Comparison of ENCODE assay signal across 25 cellular contexts in genomic region chr14:36671149-36671548, GRCh38. TPM values are rescaled to one million over a fixed set of nuclear protein-coding genes. Genes with fewer than 3 reads are reported as not detected.
"Had no signal": no experiment of that assay in that cellular context is flagged by ENCODE, and none has a peak within 500 bp of the region (broad histone marks: within the 10 kb centered on the region; RNA-seq: fewer than 3 reads in every experiment).

No MANE protein-coding gene starts in this region.

- H3K4me3 Mint-ChIP-seq: activated naive CD8-positive, alpha-beta T cell; activated T-cell treated with anti-CD3 and anti-CD28 coated beads, Interleukin-2, amount 50 U/mL, for 24 hours; activated T-helper 17 cell treated with anti-CD3 and anti-CD28 coated beads, Interleukin-2, amount 50 U/mL, for 72 hours; naive thymus-derived CD4-positive, alpha-beta T cell; neural progenitor cell; stimulated activated memory B cell treated with anti-CD40 and anti-IgM and Interleukin-4, amounts not matched to agents 10 μg/mL and 1 μg/mL and 100 μg/mL, for 72 hours had no signal

- H3K27ac Mint-ChIP-seq: activated naive CD8-positive, alpha-beta T cell; activated T-cell treated with anti-CD3 and anti-CD28 coated beads, Interleukin-2, amount 50 U/mL, for 24 hours; activated T-helper 17 cell treated with anti-CD3 and anti-CD28 coated beads, Interleukin-2, amount 50 U/mL, for 72 hours; naive thymus-derived CD4-positive, alpha-beta T cell; neural progenitor cell; stimulated activated memory B cell treated with anti-CD40 and anti-IgM and Interleukin-4, amounts not matched to agents 10 μg/mL and 1 μg/mL and 100 μg/mL, for 72 hours had no signal

- DNase-seq: activated naive CD4-positive, alpha-beta T cell; activated T-cell treated with anti-CD3 and anti-CD28 coated beads, Interleukin-2, amount 50 U/mL, for 24 hours; adrenal gland; central memory CD4-positive, alpha-beta T cell; dermis blood vessel endothelial cell; effector CD8-positive, alpha-beta T cell; hippocampal formation; kidney glomerular epithelial cell; left lung; naive thymus-derived CD4-positive, alpha-beta T cell; sigmoid colon; stimulated activated CD4-positive, alpha-beta T cell treated with anti-CD3 and anti-CD28 coated beads, Interleukin-15, amount 100 ng/mL, for 24 hours; stomach; transverse colon; uterus had no signal

- H3K36me3 Mint-ChIP-seq: activated naive CD8-positive, alpha-beta T cell; naive thymus-derived CD4-positive, alpha-beta T cell; neural progenitor cell; stimulated activated memory B cell treated with anti-CD40 and anti-IgM and Interleukin-4, amounts not matched to agents 10 μg/mL and 1 μg/mL and 100 μg/mL, for 72 hours had no signal

- H3K4me1 Mint-ChIP-seq: activated T-helper 17 cell treated with anti-CD3 and anti-CD28 coated beads, Interleukin-2, amount 50 U/mL, for 72 hours; stimulated activated memory B cell treated with anti-CD40 and anti-IgM and Interleukin-4, amounts not matched to agents 10 μg/mL and 1 μg/mL and 100 μg/mL, for 72 hours had no signal

- H3K9me3 Mint-ChIP-seq: activated T-helper 17 cell treated with anti-CD3 and anti-CD28 coated beads, Interleukin-2, amount 50 U/mL, for 72 hours; neural progenitor cell; stimulated activated memory B cell treated with anti-CD40 and anti-IgM and Interleukin-4, amounts not matched to agents 10 μg/mL and 1 μg/mL and 100 μg/mL, for 72 hours had no signal

- ATAC-seq: activated T-helper 17 cell treated with anti-CD3 and anti-CD28 coated beads, Interleukin-2, amount 50 U/mL, for 72 hours; left lung; naive thymus-derived CD4-positive, alpha-beta T cell; stimulated activated memory B cell treated with anti-CD40 and anti-IgM and Interleukin-4, amounts not matched to agents 10 μg/mL and 1 μg/mL and 100 μg/mL, for 72 hours had no signal

RNA-seq across cellular contexts. Expression of gene PAX9, which starts 9.5 kb away (rescaled TPM):
- total RNA-seq: activated T-helper 17 cell treated with anti-CD3 and anti-CD28 coated beads, Interleukin-2, amount 50 U/mL, for 72 hours; adrenal gland; dermis blood vessel endothelial cell; frontal cortex; lung microvascular endothelial cell; naive thymus-derived CD4-positive, alpha-beta T cell; omental fat pad; renal cortical epithelial cell; smooth muscle cell; temporal lobe had no signal
